In the genomic region with DNA sequence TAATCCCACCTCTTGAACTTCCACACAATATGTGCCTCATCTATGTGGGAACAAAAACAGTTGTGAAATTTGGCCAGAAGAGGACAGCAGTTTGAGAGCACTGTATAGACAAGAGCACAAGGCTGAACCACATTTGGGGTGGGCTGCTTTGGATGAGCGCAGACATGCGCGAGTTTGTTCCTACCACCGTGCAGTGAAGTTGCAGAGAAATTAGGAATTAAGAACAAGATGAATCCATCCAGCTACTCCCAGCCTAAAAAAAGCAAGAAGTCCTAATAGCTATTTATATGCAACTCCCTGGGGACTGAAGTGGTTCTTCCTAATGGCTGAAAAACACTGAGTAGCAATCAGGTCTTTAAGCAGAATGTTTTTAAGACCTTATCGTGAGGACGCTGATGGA, we compare ENCODE assay signal across 8 cellular contexts. TPM values are rescaled to one million over a fixed set of nuclear protein-coding genes. Genes with fewer than 3 reads are reported as not detected.
DNase-seq lines count a peak whose midpoint lies in the region; ATAC-seq, FAIRE-seq and TF ChIP-seq lines count a peak whose summit lies in the region.

No MANE protein-coding gene starts in this region.

- H3K27ac ChIP-seq in ACC112 (ENCODE audit: low read depth, low read length): peak overlapping the region; percentile 52; the same call in 1 of the 2 replicates
- no peak overlapping the region for H3K27ac ChIP-seq in HUES48 (ENCODE audit: low read depth, low read length)
- H3K27ac ChIP-seq in lower lobe of right lung: peak overlapping the region; percentile 86

- no peak for TF ChIP-seq CTCF in lower lobe of right lung (IDR thresholded peaks at IDR 0.05)

- H3K4me1 ChIP-seq in ACC112 (ENCODE audit: control insufficient read depth, insufficient read depth, low read length, unreplicated experiment): peaks cover 11% of the 10 kb centered on the region
- no peaks in the 10 kb centered on the region for H3K4me1 ChIP-seq in HUES48 (ENCODE audit: control insufficient read depth, insufficient read depth, low read length)
- H3K4me1 ChIP-seq in lower lobe of right lung: peaks cover 15% of the 10 kb centered on the region

- no peaks in the 10 kb centered on the region for H3K9me3 Mint-ChIP-seq in activated naive CD8-positive, alpha-beta T cell treated with anti-CD3 and anti-CD28 coated beads, Interleukin-2, amount 50 U/mL, for 24 hours

- H3K36me3 ChIP-seq in ACC112 (ENCODE audit: insufficient read depth, low read length) (no peaks in the 10 kb centered on the region), HUES48 (ENCODE audit: control insufficient read depth, insufficient read depth, low read length) (no peaks in the 10 kb centered on the region), lower lobe of right lung (no peaks in the 10 kb centered on the region)

- peak overlapping the region; percentile 94 for H3K4me3 ChIP-seq in ACC112 (ENCODE audit: low read depth, low read length)
- peak overlapping the region; percentile 60 for H3K4me3 ChIP-seq in HUES48 (ENCODE audit: low read depth, low read length)
- H3K4me3 ChIP-seq in lower lobe of right lung: peak overlapping the region; percentile 61

- no peak for ATAC-seq in activated naive CD8-positive, alpha-beta T cell treated with anti-CD3 and anti-CD28 coated beads, Interleukin-2, amount 50 U/mL, for 24 hours
- ATAC-seq in lower lobe of right lung (peak in 1 of 2 donors; percentile 15), GM18498 (IDR thresholded peaks at IDR 0.05; ENCODE audit: unreplicated experiment) (no peak), HG03378 (IDR thresholded peaks at IDR 0.05; ENCODE audit: unreplicated experiment) (no peak)

- H3K9me3 ChIP-seq in HUES48 (ENCODE audit: control insufficient read depth, insufficient read depth, low read length): peaks cover 11% of the 10 kb centered on the region; the same call in 1 of the 2 replicates
- no peaks in the 10 kb centered on the region for H3K9me3 ChIP-seq in lower lobe of right lung

- no peak for FAIRE-seq in HTR-8/SVneo (lab: Jason Lieb, UNC)

- H3K27ac Mint-ChIP-seq in activated naive CD8-positive, alpha-beta T cell treated with anti-CD3 and anti-CD28 coated beads, Interleukin-2, amount 50 U/mL, for 24 hours: no peak overlapping the region

- peak overlapping the region; percentile 69 for H3K4me3 Mint-ChIP-seq in activated naive CD8-positive, alpha-beta T cell treated with anti-CD3 and anti-CD28 coated beads, Interleukin-2, amount 50 U/mL, for 24 hours

- no peaks in the 10 kb centered on the region for H3K27me3 Mint-ChIP-seq in activated naive CD8-positive, alpha-beta T cell treated with anti-CD3 and anti-CD28 coated beads, Interleukin-2, amount 50 U/mL, for 24 hours

- H3K36me3 Mint-ChIP-seq in activated naive CD8-positive, alpha-beta T cell treated with anti-CD3 and anti-CD28 coated beads, Interleukin-2, amount 50 U/mL, for 24 hours (ENCODE audit: low read depth): peaks cover 4% of the 10 kb centered on the region

- no peak for DNase-seq in activated naive CD8-positive, alpha-beta T cell treated with anti-CD3 and anti-CD28 coated beads, Interleukin-2, amount 50 U/mL, for 24 hours
- DNase-seq in lower lobe of right lung (no peak), head of caudate nucleus (no peak), HTR-8/SVneo (ENCODE audit: insufficient read length, low spot score) (no peak)

- intact Hi-C loops in lower lobe of right lung (cut with DNase I): no loop called here
- intact Hi-C loops in head of caudate nucleus (cut with DNase I): no loop called here

- H3K27me3 ChIP-seq in ACC112 (ENCODE audit: insufficient read depth, low read length) (no peaks in the 10 kb centered on the region), HUES48 (ENCODE audit: control insufficient read depth, insufficient read depth, low read length) (peaks cover 38% of the 10 kb centered on the region), lower lobe of right lung (ENCODE audit: low read depth) (no peaks in the 10 kb centered on the region)

- H3K79me2 ChIP-seq in ACC112 (ENCODE audit: control insufficient read depth, insufficient read depth, low read length, unreplicated experiment): peaks cover 4% of the 10 kb centered on the region

- peak overlapping the region; percentile 83 for H2AFZ ChIP-seq in ACC112 (ENCODE audit: low read length, unreplicated experiment)

- no peak overlapping the region for H3K9ac ChIP-seq in HUES48 (ENCODE audit: low read depth, low read length)

- peaks cover 27% of the 10 kb centered on the region for H3K4me1 Mint-ChIP-seq in activated naive CD8-positive, alpha-beta T cell treated with anti-CD3 and anti-CD28 coated beads, Interleukin-2, amount 50 U/mL, for 24 hours

RNA-seq across cellular contexts. Expression of a gene that starts 1.0 kb away (rescaled TPM):
- total RNA-seq in lower lobe of right lung: 17.4 TPM

RNA-seq across cellular contexts. Expression of a gene that starts 12.8 kb away (rescaled TPM):
- 26.1 TPM for total RNA-seq in lower lobe of right lung

RNA-seq across cellular contexts. Expression of a gene that starts 55.4 kb away (rescaled TPM):
- total RNA-seq in lower lobe of right lung: 57.0 TPM
